22 cellular contexts compared by ENCODE assay signal in the genomic region with DNA sequence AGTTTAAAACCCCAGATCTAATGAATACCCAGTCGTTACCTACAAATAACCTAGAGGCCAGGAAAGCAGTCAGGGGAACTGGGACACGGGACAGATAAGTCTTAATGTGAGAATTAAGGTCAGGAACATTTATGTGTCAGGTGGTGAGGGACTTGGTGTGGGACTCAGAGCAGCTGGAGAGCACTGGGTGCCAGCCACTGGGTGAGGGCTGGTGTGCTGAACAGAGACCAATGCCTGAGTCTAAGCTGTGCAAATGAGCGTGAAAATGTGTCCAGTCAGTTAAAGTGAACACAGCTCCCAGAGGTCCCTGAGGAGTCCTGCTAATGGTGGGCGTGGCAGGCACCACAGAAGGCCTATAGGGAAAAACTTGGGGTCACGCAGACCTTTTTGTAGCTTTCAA.
"Had no signal": no experiment of that assay in that cellular context is flagged by ENCODE, and none has a peak within 500 bp of the region (broad histone marks: within the 10 kb centered on the region; RNA-seq: fewer than 3 reads in every experiment).

No MANE protein-coding gene starts in this region.

- DNase-seq: activated B cell treated with CpG ODN at 0.5 μM for 24 hours; activated CD4-positive, alpha-beta T cell treated with anti-CD3 and anti-CD28 coated beads, Interleukin-2, amount 50 U/mL, for 1 hour; activated CD8-positive, alpha-beta memory T cell treated with anti-CD3 and anti-CD28 coated beads, Interleukin-2, amount 10 ng/mL, durations not matched to agents 7 days and 5 days; activated CD8-positive, alpha-beta T cell treated with anti-CD3 and anti-CD28 coated beads, Interleukin-2, amount 10 ng/mL, durations not matched to agents 7 days and 5 days; activated naive CD8-positive, alpha-beta T cell treated with anti-CD3 and anti-CD28 coated beads, Interleukin-2, amount 50 U/mL, for 24 hours; activated T-cell treated with anti-CD3 and anti-CD28 coated beads, Interleukin-2, amount 50 U/mL, for 48 hours; amygdala; central memory CD4-positive, alpha-beta T cell; foreskin melanocyte; left lung; lower lobe of right lung; mesenchymal stem cell; naive thymus-derived CD8-positive, alpha-beta T cell; nucleus accumbens; right lobe of liver; stimulated activated CD4-positive, alpha-beta T cell treated with anti-CD3 and anti-CD28 coated beads, Interleukin-12 subunit alpha, Interleukin-12 subunit beta, amount 100 ng/mL, for 4 hours; stimulated activated CD4-positive, alpha-beta T cell treated with anti-CD3 and anti-CD28 coated beads, Interleukin-4, amount 100 ng/mL, for 1 hour; stimulated activated naive CD8-positive, alpha-beta T cell treated with anti-CD3 and anti-CD28 coated beads, Interleukin-15, Interleukin-2, amounts not matched to agents 100 U/mL and 50 U/mL, for 24 hours; T-helper 2 cell; thyroid gland; upper lobe of left lung had no signal

- ATAC-seq: activated CD8-positive, alpha-beta memory T cell treated with anti-CD3 and anti-CD28 coated beads, Interleukin-2, amount 10 ng/mL, durations not matched to agents 7 days and 5 days; activated CD8-positive, alpha-beta T cell treated with anti-CD3 and anti-CD28 coated beads, Interleukin-2, amount 10 ng/mL, durations not matched to agents 7 days and 5 days; activated naive CD8-positive, alpha-beta T cell treated with anti-CD3 and anti-CD28 coated beads, Interleukin-2, amount 50 U/mL, for 24 hours; esophagus mucosa; left lung; lower lobe of right lung; naive thymus-derived CD8-positive, alpha-beta T cell; right lobe of liver; stimulated activated naive CD8-positive, alpha-beta T cell treated with anti-CD3 and anti-CD28 coated beads, Interleukin-15, Interleukin-2, amounts not matched to agents 100 U/mL and 50 U/mL, for 24 hours had no signal
